29 cellular contexts compared by ENCODE assay signal in genomic region chr7:8229927-8230326, GRCh38.
"Had no signal": no experiment of that assay in that cellular context is flagged by ENCODE, and none has a peak within 500 bp of the region (broad histone marks: within the 10 kb centered on the region; RNA-seq: fewer than 3 reads in every experiment).

No MANE protein-coding gene starts in this region.

- DNase-seq: activated CD4-positive, alpha-beta T cell treated with anti-CD3 and anti-CD28 coated beads for 1 hour; activated CD4-positive, alpha-beta T cell treated with anti-CD3 and anti-CD28 coated beads for 48 hours; activated CD4-positive, alpha-beta T cell treated with anti-CD3 and anti-CD28 coated beads, Interleukin-2, amount 50 U/mL, for 4 hours; activated CD4-positive, CD25-positive, alpha-beta regulatory T cell; activated CD8-positive, alpha-beta T cell treated with anti-CD3 and anti-CD28 coated beads for 36 hours; activated gamma-delta T cell treated with Interleukin-2 at 50 U/mL for 16 hours; activated naive CD4-positive, alpha-beta T cell treated with anti-CD3 and anti-CD28 coated beads for 36 hours; activated T-cell treated with anti-CD3 and anti-CD28 coated beads, Interleukin-2, amount 50 U/mL, for 1 hour; adrenal gland; body of pancreas; Kasumi-1; KG1; MM.1S; MV-4-11; NCI-H1092; NCI-H1436 treated with DMSO at 0.1 percent for 48 hours; NCI-H1694 treated with DMSO at 0.1 percent for 48 hours; NCI-H2029; NCI-H345; NCI-H526; NCI-H748 treated with DMSO at 0.1 percent for 48 hours; NK-92 treated with Interleukin-12 subunit alpha and Interleukin-12 subunit beta, amount 100 ng/mL, for 24 hours; RPMI8226; SIG-M5; WERI-Rb-1 had no signal

- H3K36me3 Mint-ChIP-seq: activated naive CD4-positive, alpha-beta T cell treated with anti-CD3 and anti-CD28 coated beads, Interleukin-2, amount 50 U/mL, for 72 hours had no signal

- H3K4me3 Mint-ChIP-seq: activated CD8-positive, alpha-beta T cell treated with anti-CD3 and anti-CD28 coated beads for 36 hours; activated naive CD4-positive, alpha-beta T cell treated with anti-CD3 and anti-CD28 coated beads for 36 hours; T-helper 1 cell treated with Interleukin-12 subunit alpha and Interleukin-12 subunit beta and Interleukin-4 antibody, amounts not matched to agents 30 μg/mL and 1 μg/mL, for 36 hours; T-helper 2 cell treated with Interferon-gamma antibody and Interleukin-4, amounts not matched to agents 5 μg/mL and 100 μg/mL, for 36 hours had no signal

- H3K9me3 Mint-ChIP-seq: activated CD8-positive, alpha-beta T cell treated with anti-CD3 and anti-CD28 coated beads for 36 hours; activated naive CD4-positive, alpha-beta T cell treated with anti-CD3 and anti-CD28 coated beads for 36 hours; activated naive CD4-positive, alpha-beta T cell treated with anti-CD3 and anti-CD28 coated beads, Interleukin-2, amount 50 U/mL, for 72 hours; activated T-helper 2 cell treated with anti-CD3 and anti-CD28 coated beads, Interferon-gamma antibody, Interleukin-2, Interleukin-4, amounts not matched to agents 10 μg/mL and 5 μg/mL and 100 μg/mL, durations not matched to agents 14 hours and 24 hours and 36 hours; T-helper 1 cell treated with Interleukin-12 subunit alpha and Interleukin-12 subunit beta and Interleukin-4 antibody, amounts not matched to agents 30 μg/mL and 1 μg/mL, for 36 hours; T-helper 2 cell treated with Interferon-gamma antibody and Interleukin-4, amounts not matched to agents 5 μg/mL and 100 μg/mL, for 36 hours had no signal

- ATAC-seq: activated CD8-positive, alpha-beta T cell treated with anti-CD3 and anti-CD28 coated beads for 36 hours; activated naive CD4-positive, alpha-beta T cell treated with anti-CD3 and anti-CD28 coated beads, Interleukin-2, amount 50 U/mL, for 72 hours; body of pancreas had no signal
